ENCODE assay signal across 8 cellular contexts in the genomic region with DNA sequence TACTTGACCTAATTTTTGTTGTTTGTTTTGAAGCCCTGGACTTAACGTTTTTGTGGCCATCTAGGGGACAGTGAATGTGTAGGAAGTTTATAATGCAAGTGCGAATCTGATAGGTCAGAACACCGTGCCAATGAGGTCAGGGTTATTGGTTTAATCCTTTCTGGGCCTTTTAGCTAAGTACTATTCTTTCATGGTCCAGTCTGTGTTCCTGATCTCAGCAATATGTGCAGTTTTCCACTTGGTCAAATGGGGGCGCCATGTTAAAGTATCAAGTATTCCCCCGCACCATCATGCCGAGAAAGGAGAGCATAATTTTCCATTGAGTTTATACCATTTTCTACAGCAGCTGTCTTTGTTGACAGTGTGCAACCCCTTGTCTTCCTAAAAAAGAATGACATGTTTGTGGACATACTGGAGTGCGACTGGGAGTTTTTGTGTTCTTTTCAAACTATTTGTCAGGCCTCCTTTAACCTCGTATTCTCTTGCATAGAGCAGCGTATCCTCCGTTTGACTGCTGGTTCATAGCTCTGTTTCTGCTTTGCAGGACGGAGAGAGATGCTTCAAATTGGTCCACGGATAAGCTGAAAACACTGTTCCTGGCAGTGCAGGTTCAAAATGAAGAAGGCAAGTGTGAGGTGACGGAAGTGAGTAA. TPM values are rescaled to one million over a fixed set of nuclear protein-coding genes. Genes with fewer than 3 reads are reported as not detected.
A peak's percentile ranks its signal among the peaks of the same experiment; 100 is the strongest.
DNase-seq lines count a peak whose midpoint lies in the region; ATAC-seq and TF ChIP-seq lines count a peak whose summit lies in the region.

No MANE protein-coding gene starts in this region.

- H3K9me3 ChIP-seq in lung (ENCODE audit: control insufficient read depth in 2 of 2, insufficient read depth in 1 of 2, low read length in 1 of 2), result no peaks in the 10 kb centered on the region

- H3K4me3 ChIP-seq in choroid plexus epithelial cell (ENCODE audit: low read depth, low read length), result peak overlapping the region; percentile 94
- H3K4me3 ChIP-seq in lung, result peak overlapping the region; percentile 42

- DNase-seq in NOMO-1 (lab: John Stamatoyannopoulos, UW; ENCODE audit: unreplicated experiment in 2 of 2) (peak; percentile 18 to 57), NOMO-1 treated with dmso at 0.1 percent for 144 hours (lab: John Stamatoyannopoulos, UW; ENCODE audit: unreplicated experiment) (no peak), NCI-H2081 treated with DMSO at 0.1 percent for 48 hours (lab: John Stamatoyannopoulos, UW) (peak; percentile 29), choroid plexus epithelial cell (ENCODE audit: low read depth) (peak; percentile 90), lung (ENCODE audit: low spot score) (peak; percentile 54), left lobe of liver (ENCODE audit: low spot score) (no peak)
- DNase-seq in activated CD4-positive, CD25-positive, alpha-beta regulatory T cell treated with anti-CD3 and anti-CD28 coated beads, Interleukin-2, amount 50 U/mL, for 72 hours, result peak; percentile 42
- peak; percentile 59 to 69 for DNase-seq in stimulated activated CD4-positive, alpha-beta T cell treated with anti-CD3 and anti-CD28 coated beads, Interleukin-4, amount 100 ng/mL, for 48 hours (ENCODE audit: low read depth in 2 of 2)

- peak; percentile 86 for TF ChIP-seq CTCF in choroid plexus epithelial cell (conservative IDR thresholded peaks at IDR 0.05; ENCODE audit: low read depth, low read length)
- TF ChIP-seq CTCF in lung (IDR thresholded peaks at IDR 0.05; ENCODE audit: control extremely low read depth, extremely low read depth), result peak; percentile 26

- no peak for ATAC-seq in lung (ENCODE audit: insufficient read depth, low FRiP score)
- ATAC-seq in left lobe of liver, result no peak

- H3K36me3 ChIP-seq in lung (ENCODE audit: control insufficient read depth in 2 of 2, insufficient read depth in 2 of 2, low read length in 2 of 2), result peaks cover 18 to 28% of the 10 kb centered on the region in 2 donors

- WGBS in lung, 2 donors, result 41 to 45% methylated on average over 13 of the region's 13 CpGs

- H3K27me3 ChIP-seq in lung (ENCODE audit: control insufficient read depth, insufficient read depth), result no peaks in the 10 kb centered on the region

- H3K27ac ChIP-seq in lung (ENCODE audit: low read depth in 1 of 2, low read length in 1 of 2), result no peak overlapping the region

- peaks cover 0 to 14% of the 10 kb centered on the region in 2 donors for H3K4me1 ChIP-seq in lung (ENCODE audit: control insufficient read depth in 2 of 2, insufficient read depth in 2 of 2, low read length in 2 of 2)

RNA-seq across cellular contexts. Expression of gene AHSA1, which starts 1.3 kb away (rescaled TPM):
- total RNA-seq in lung, result 10 to 100 TPM; 90.4 to 98.5 TPM
- polyA plus RNA-seq in lung, result 100 to 1,000 TPM in 1 of 2 donors, 10 to 100 TPM in 1; 84.5 to 119 TPM
- 45.7 TPM for total RNA-seq in left lobe of liver

RNA-seq across cellular contexts. Expression of gene VIPAS39, which starts 1.8 kb away (rescaled TPM):
- total RNA-seq in lung, result 10 to 100 TPM; 16.0 to 22.8 TPM
- 10 to 100 TPM in 1 of 2 donors, 1 to 10 TPM in 1; 7.7 to 12.3 TPM for polyA plus RNA-seq in lung
- 8.2 TPM for total RNA-seq in left lobe of liver

RNA-seq across cellular contexts. Expression of gene NOXRED1, which starts 35.9 kb away (rescaled TPM):
- total RNA-seq in lung, result under 1 TPM; 0.43 to 0.94 TPM
- under 1 TPM; 0.23 to 0.30 TPM for polyA plus RNA-seq in lung
- total RNA-seq in left lobe of liver, result 0.33 TPM

RNA-seq across cellular contexts. Expression of gene ISM2, which starts 39.4 kb away (rescaled TPM):
- total RNA-seq in lung (not detected), left lobe of liver (not detected)
- under 1 TPM in 1 of 2 donors, not detected in 1; 0.02 TPM for polyA plus RNA-seq in lung

Comparison
In these comparisons a context has a peak if more than half of its experiments do, and no peak if none do; other contexts are left out.
1. DNase-seq: peak in NOMO-1 (2 of 2), NCI-H2081 treated with DMSO at 0.1 percent for 48 hours (single experiment), activated CD4-positive, CD25-positive, alpha-beta regulatory T cell treated with anti-CD3 and anti-CD28 coated beads, Interleukin-2, amount 50 U/mL, for 72 hours (single experiment), choroid plexus epithelial cell (single experiment), lung (single experiment) and stimulated activated CD4-positive, alpha-beta T cell treated with anti-CD3 and anti-CD28 coated beads, Interleukin-4, amount 100 ng/mL, for 48 hours (2 of 2); none in NOMO-1 treated with dmso at 0.1 percent for 144 hours (single experiment) and left lobe of liver (single experiment).